ENCODE assay signal across 11 cellular contexts in the genomic region with DNA sequence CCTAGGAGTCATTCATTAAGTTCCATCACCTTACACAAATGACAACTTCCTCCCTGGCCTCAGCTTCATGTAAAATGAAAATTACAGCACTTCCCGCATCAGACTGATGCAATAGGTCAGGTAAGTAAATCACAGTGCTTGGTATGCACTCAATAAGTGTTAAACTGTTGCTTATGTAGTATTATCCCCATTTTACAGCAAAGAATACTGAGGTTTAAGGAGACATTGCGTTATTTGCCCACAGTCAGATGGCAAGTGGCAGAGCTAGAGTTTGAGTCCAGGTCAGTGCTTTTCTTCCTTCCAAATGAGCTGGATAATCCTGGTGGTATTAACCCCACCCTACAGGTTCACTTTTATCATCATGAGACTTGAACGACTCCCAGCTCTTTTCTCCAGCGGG. TPM values are rescaled to one million over a fixed set of nuclear protein-coding genes. Genes with fewer than 3 reads are reported as not detected.
"Had no signal": no experiment of that assay in that cellular context is flagged by ENCODE, and none has a peak within 500 bp of the region (broad histone marks: within the 10 kb centered on the region; RNA-seq: fewer than 3 reads in every experiment).

No MANE protein-coding gene starts in this region.

- H3K36me3 ChIP-seq: HAP-1 had no signal

- H3K4me3 ChIP-seq: GM23338, HAP-1 had no signal

- H3K9me3 ChIP-seq: HAP-1 had no signal

- ATAC-seq: GM23338, HCT116 had no signal

- FAIRE-seq: H1, H54, HTR-8/SVneo had no signal

- H3K4me1 ChIP-seq: HAP-1 had no signal

- H3K4me1 Mint-ChIP-seq: IgD-negative memory B cell had no signal

- H2AFZ ChIP-seq: GM23338 had no signal

- DNase-seq: HFFc6, Karpas-422, KG1 had no signal

- H3K27ac Mint-ChIP-seq: GM23338, HFFc6, IgD-negative memory B cell had no signal

- H3K36me3 Mint-ChIP-seq: IgD-negative memory B cell had no signal

- H3K4me2 ChIP-seq: GM23338 had no signal

- H3K4me3 Mint-ChIP-seq: GM23338, HFFc6, IgD-negative memory B cell had no signal

- H3K9me3 Mint-ChIP-seq: GM23338, HFFc6 had no signal

RNA-seq across cellular contexts. Expression of a gene that starts 29.7 kb away (rescaled TPM):
- total RNA-seq: HFFc6, HT-29 had no signal
- polyA plus RNA-seq: GM23338, IgD-negative memory B cell had no signal
